8 cellular contexts compared by ENCODE assay signal in genomic region chr15:88896339-88897033, GRCh38. TPM values are rescaled to one million over a fixed set of nuclear protein-coding genes. Genes with fewer than 3 reads are reported as not detected.
DNase-seq lines count a peak whose midpoint lies in the region; ATAC-seq and TF ChIP-seq lines count a peak whose summit lies in the region.

No MANE protein-coding gene starts in this region.

- H3K9me3 Mint-ChIP-seq in activated CD4-positive, alpha-beta T cell treated with anti-CD3 and anti-CD28 coated beads for 36 hours (ENCODE audit: low read depth): no peaks in the 10 kb centered on the region
- no peaks in the 10 kb centered on the region for H3K9me3 Mint-ChIP-seq in effector memory CD8-positive, alpha-beta T cell

- TF ChIP-seq POLR2A in esophagus squamous epithelium (IDR thresholded peaks at IDR 0.05) (no peak), stomach (IDR thresholded peaks at IDR 0.05) (no peak)

- no peaks in the 10 kb centered on the region for H3K9me3 ChIP-seq in RWPE2 (ENCODE audit: severe bottlenecking)
- H3K9me3 ChIP-seq in esophagus squamous epithelium: no peaks in the 10 kb centered on the region
- H3K9me3 ChIP-seq in stomach: no peaks in the 10 kb centered on the region

- no peak for DNase-seq in activated CD4-positive, alpha-beta T cell treated with anti-CD3 and anti-CD28 coated beads for 36 hours
- DNase-seq in activated CD4-positive, alpha-beta T cell treated with anti-CD3 and anti-CD28 coated beads, Interleukin-2, amount 50 U/mL, for 1 hour: no peak
- DNase-seq in RWPE2 (ENCODE audit: low spot score) (peak; percentile 64), esophagus squamous epithelium (lab: John Stamatoyannopoulos, UW) (no peak), stomach (no peak), NCI-H345 (lab: John Stamatoyannopoulos, UW) (no peak)
- no peak for DNase-seq in effector memory CD8-positive, alpha-beta T cell

- peaks cover 30% of the 10 kb centered on the region for H3K4me1 Mint-ChIP-seq in activated CD4-positive, alpha-beta T cell treated with anti-CD3 and anti-CD28 coated beads for 36 hours
- H3K4me1 Mint-ChIP-seq in effector memory CD8-positive, alpha-beta T cell (ENCODE audit: low read depth in 2 of 2): peaks cover 13 to 20% of the 10 kb centered on the region in 2 donors

- ATAC-seq in activated CD4-positive, alpha-beta T cell treated with anti-CD3 and anti-CD28 coated beads for 36 hours: no peak
- ATAC-seq in RWPE2 (ENCODE audit: low read depth): no peak
- no peak for ATAC-seq in HG03039 (IDR thresholded peaks at IDR 0.05; ENCODE audit: unreplicated experiment)
- ATAC-seq in effector memory CD8-positive, alpha-beta T cell (replicated peaks): no peak

- H3K27me3 Mint-ChIP-seq in activated CD4-positive, alpha-beta T cell treated with anti-CD3 and anti-CD28 coated beads for 36 hours: no peaks in the 10 kb centered on the region
- peaks cover 0 to 8% of the 10 kb centered on the region in 2 donors for H3K27me3 Mint-ChIP-seq in effector memory CD8-positive, alpha-beta T cell

- H3K27ac ChIP-seq in RWPE2 (ENCODE audit: poor library complexity, severe bottlenecking) (no peak overlapping the region), esophagus squamous epithelium (peak overlapping the region in 3 of 4 donors; percentile 65 to 73 (median 72)), stomach (peak overlapping the region in 4 of 5 donors; percentile 2 to 71 (median 43))

- intact Hi-C loops in activated CD4-positive, alpha-beta T cell treated with anti-CD3 and anti-CD28 coated beads for 36 hours (cut with DNase I, micrococcal nuclease): loop anchor here (5.0 to 10.0 kb wide), 4 partner anchors 231 to 438 kb away; partner anchors contain the start of gene POLG (in 1 of the 2)
- intact Hi-C loops in esophagus squamous epithelium (cut with DNase I): no loop called here
- intact Hi-C loops in stomach (cut with DNase I; ENCODE audit: low total_unique reads): no loop called here

- 55 to 78% methylated on average over 5 to 7 of the region's 8 CpGs for WGBS in esophagus squamous epithelium, 2 donors
- WGBS in stomach, 5 donors: 60 to 78% (median 73%) methylated on average over 8 of the region's 8 CpGs

- TF ChIP-seq CTCF in RWPE2 (IDR thresholded peaks at IDR 0.05; ENCODE audit: poor library complexity, severe bottlenecking) (no peak), esophagus squamous epithelium (IDR thresholded peaks at IDR 0.05) (no peak), stomach (IDR thresholded peaks at IDR 0.05) (no peak)

- H3K27me3 ChIP-seq in RWPE2 (ENCODE audit: insufficient read depth, poor library complexity, severe bottlenecking) (no peaks in the 10 kb centered on the region), esophagus squamous epithelium (peaks cover 0 to 25% (median 0%) of the 10 kb centered on the region in 4 donors), stomach (peaks cover 0 to 38% (median 17%) of the 10 kb centered on the region in 3 donors)

- H3K27ac Mint-ChIP-seq in activated CD4-positive, alpha-beta T cell treated with anti-CD3 and anti-CD28 coated beads for 36 hours: peak overlapping the region; percentile 32
- H3K27ac Mint-ChIP-seq in effector memory CD8-positive, alpha-beta T cell: no peak overlapping the region

- H3K36me3 ChIP-seq in RWPE2 (ENCODE audit: low read depth): 0 out of 2 replicates have a peak, but pooled peaks cover 4% of the 10 kb centered on the region
- peaks cover 0 to 25% (median 4%) of the 10 kb centered on the region in 3 donors for H3K36me3 ChIP-seq in esophagus squamous epithelium
- peaks cover 0 to 24% (median 11%) of the 10 kb centered on the region in 4 donors for H3K36me3 ChIP-seq in stomach

- CTCF ChIA-PET in activated CD4-positive, alpha-beta T cell treated with anti-CD3 and anti-CD28 coated beads for 36 hours (lab: Charles Lee): interaction anchor here (1.2 to 2.1 kb wide), 7 partner anchors 8 to 273 kb away, joined by 3 to 15 read pairs (median 5); no protein-coding TSS in a partner anchor

- peaks cover 8% of the 10 kb centered on the region for H3K36me3 Mint-ChIP-seq in activated CD4-positive, alpha-beta T cell treated with anti-CD3 and anti-CD28 coated beads for 36 hours (ENCODE audit: low read depth)
- H3K36me3 Mint-ChIP-seq in effector memory CD8-positive, alpha-beta T cell (ENCODE audit: insufficient read depth): peaks cover 9% of the 10 kb centered on the region

- POLR2A ChIA-PET in activated CD4-positive, alpha-beta T cell treated with anti-CD3 and anti-CD28 coated beads for 36 hours (lab: Charles Lee): no interaction called here

- no peak overlapping the region for H3K4me3 ChIP-seq in RWPE2 (ENCODE audit: severe bottlenecking)
- H3K4me3 ChIP-seq in esophagus squamous epithelium: no peak overlapping the region
- H3K4me3 ChIP-seq in stomach: no peak overlapping the region

- no peaks in the 10 kb centered on the region for H3K4me1 ChIP-seq in RWPE2 (ENCODE audit: insufficient read depth, poor library complexity, severe bottlenecking)
- peaks cover 29 to 52% (median 36%) of the 10 kb centered on the region in 3 donors for H3K4me1 ChIP-seq in esophagus squamous epithelium
- H3K4me1 ChIP-seq in stomach: peaks cover 27 to 40% (median 37%) of the 10 kb centered on the region in 4 donors

- no peak overlapping the region for H3K4me3 Mint-ChIP-seq in activated CD4-positive, alpha-beta T cell treated with anti-CD3 and anti-CD28 coated beads for 36 hours
- no peak overlapping the region for H3K4me3 Mint-ChIP-seq in effector memory CD8-positive, alpha-beta T cell

- no peak for TF ChIP-seq EP300 in stomach (IDR thresholded peaks at IDR 0.05)

RNA-seq across cellular contexts. Expression of gene HAPLN3, which starts 1.1 kb away (rescaled TPM):
- total RNA-seq in activated CD4-positive, alpha-beta T cell treated with anti-CD3 and anti-CD28 coated beads for 36 hours: 10 to 100 TPM; 53.9 to 64.1 TPM
- 1 to 10 TPM; 3.1 to 9.4 (median 7.8) TPM for total RNA-seq in esophagus squamous epithelium
- total RNA-seq in stomach: 10 to 100 TPM in 1 of 5 donors, 1 to 10 TPM in 3, not detected in 1; 2.9 to 33.9 (median 7.4) TPM
- 1 to 10 TPM in 1 of 3 donors, under 1 TPM in 2; 0.61 to 6.4 (median 1.00) TPM for polyA plus RNA-seq in stomach

RNA-seq across cellular contexts. Expression of gene MFGE8, which starts 16.7 kb away (rescaled TPM):
- total RNA-seq in activated CD4-positive, alpha-beta T cell treated with anti-CD3 and anti-CD28 coated beads for 36 hours: 10 to 100 TPM; 17.0 to 18.6 TPM
- total RNA-seq in esophagus squamous epithelium: 100 to 1,000 TPM in 2 of 4 donors, 10 to 100 TPM in 2; 50.7 to 186 (median 81.7) TPM
- total RNA-seq in stomach: 100 to 1,000 TPM in 3 of 5 donors, 10 to 100 TPM in 2; 64.3 to 380 (median 109) TPM
- 10 to 100 TPM; 39.3 to 62.2 (median 46.8) TPM for polyA plus RNA-seq in stomach

Comparison
In these comparisons a context has a peak if more than half of its experiments do, and no peak if none do; other contexts are left out.
1. intact Hi-C loops: an anchor here in activated CD4-positive, alpha-beta T cell treated with anti-CD3 and anti-CD28 coated beads for 36 hours (5.0 to 10.0 kb wide); none called in esophagus squamous epithelium and stomach.